ENCODE assay signal across 1 cellular context in the genomic region with DNA sequence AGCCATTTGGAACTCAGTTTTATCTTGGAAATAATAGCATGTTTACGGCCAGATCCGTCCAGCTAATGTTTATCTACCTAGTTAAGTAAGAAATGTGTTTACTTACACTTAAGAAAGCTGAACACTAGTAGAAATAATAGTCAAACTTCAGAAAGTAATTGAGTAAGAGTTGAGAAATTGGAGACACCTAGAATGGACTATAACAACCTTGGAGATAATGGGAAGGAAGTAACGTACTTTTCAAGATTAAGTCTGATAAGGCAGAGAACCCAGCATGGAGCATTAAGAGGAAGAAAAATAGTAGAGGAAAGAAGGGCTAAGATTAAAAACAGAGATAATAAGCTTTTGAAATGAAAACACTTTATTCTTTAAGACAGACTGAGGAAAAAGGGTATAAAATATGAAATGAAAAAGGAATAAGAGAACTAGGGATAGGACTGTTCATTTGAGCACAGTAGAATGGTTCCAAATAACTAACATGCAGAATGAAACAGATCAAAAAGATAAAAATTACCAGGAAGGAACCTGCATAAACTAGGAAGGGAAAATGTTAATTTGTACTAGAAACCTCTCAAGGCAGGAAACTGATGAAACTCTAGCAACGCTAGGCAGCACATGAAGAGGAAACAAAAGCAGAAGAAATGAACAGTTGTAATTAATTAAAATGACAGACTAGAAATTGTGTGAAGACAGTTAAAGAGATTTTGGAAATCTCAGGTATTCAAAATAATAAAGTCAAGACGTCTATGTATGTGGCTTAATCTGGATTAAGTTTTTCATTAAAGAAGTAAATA.
TF ChIP-seq lines count a peak whose summit lies in the region.

No MANE protein-coding gene starts in this region.

TF ChIP-seq in HEK293, 187 proteins besides CTCF, POLR2A, EP300 and RAD21 (continued from another document):
- TF ChIP-seq, protein P1, sequence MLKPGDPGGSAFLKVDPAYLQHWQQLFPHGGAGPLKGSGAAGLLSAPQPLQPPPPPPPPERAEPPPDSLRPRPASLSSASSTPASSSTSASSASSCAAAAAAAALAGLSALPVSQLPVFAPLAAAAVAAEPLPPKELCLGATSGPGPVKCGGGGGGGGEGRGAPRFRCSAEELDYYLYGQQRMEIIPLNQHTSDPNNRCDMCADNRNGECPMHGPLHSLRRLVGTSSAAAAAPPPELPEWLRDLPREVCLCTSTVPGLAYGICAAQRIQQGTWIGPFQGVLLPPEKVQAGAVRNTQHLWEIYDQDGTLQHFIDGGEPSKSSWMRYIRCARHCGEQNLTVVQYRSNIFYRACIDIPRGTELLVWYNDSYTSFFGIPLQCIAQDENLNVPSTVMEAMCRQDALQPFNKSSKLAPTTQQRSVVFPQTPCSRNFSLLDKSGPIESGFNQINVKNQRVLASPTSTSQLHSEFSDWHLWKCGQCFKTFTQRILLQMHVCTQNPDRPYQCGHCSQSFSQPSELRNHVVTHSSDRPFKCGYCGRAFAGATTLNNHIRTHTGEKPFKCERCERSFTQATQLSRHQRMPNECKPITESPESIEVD (tag by site-specific recombination; IDR thresholded peaks at IDR 0.05) = peak; percentile 89
